8 cellular contexts compared by ENCODE assay signal in the genomic region with DNA sequence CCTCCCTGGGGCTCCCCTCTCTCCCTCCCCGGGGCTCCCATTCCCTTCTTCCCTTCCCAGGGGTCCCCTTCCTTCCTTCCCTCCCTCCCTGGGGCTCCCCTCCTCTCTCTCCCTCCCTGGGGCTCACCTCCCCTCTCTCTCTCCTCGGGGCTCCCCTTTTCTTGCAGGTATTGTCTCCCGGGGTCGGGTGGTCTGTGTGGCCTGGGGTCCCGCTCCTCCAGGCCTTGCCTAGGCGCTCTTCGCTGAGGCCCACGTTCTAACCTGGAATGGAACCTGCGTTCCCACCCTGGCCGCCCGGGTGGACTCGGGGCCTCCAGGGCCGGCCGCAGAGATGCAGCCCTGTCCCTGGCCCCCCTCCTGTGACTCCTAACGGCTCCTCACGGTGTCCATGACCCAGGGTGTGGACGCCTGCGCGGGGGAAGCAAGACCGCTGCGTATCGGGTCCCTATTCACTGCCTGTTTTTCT. TPM values are rescaled to one million over a fixed set of nuclear protein-coding genes. Genes with fewer than 3 reads are reported as not detected.
DNase-seq lines count a peak whose midpoint lies in the region; FAIRE-seq and TF ChIP-seq lines count a peak whose summit lies in the region.

No MANE protein-coding gene starts in this region.

- TF ChIP-seq POLR2A in GM12892 (IDR thresholded peaks at IDR 0.05; ENCODE audit: low read depth, low read length): no peak

- H3K4me3 Mint-ChIP-seq in osteocyte (ENCODE audit: unreplicated experiment): peak overlapping the region; percentile 83

- TF ChIP-seq CTCF in VCaP (conservative IDR thresholded peaks at IDR 0.05): no peak
- no peak for TF ChIP-seq CTCF in foreskin fibroblast (IDR thresholded peaks at IDR 0.05; ENCODE audit: low read depth, low read length)
- TF ChIP-seq CTCF in osteocyte (IDR thresholded peaks at IDR 0.05): no peak

- in situ Hi-C loops in HAP-1 (cut with MboI; ENCODE audit: low sequenced_read_pairs): no loop called here

- no peaks in the 10 kb centered on the region for H3K9me3 Mint-ChIP-seq in osteocyte (ENCODE audit: unreplicated experiment)

- H3K9me3 ChIP-seq in HAP-1: no peaks in the 10 kb centered on the region

- H3K27ac Mint-ChIP-seq in osteocyte (ENCODE audit: unreplicated experiment): peak overlapping the region; percentile 80

- no peaks in the 10 kb centered on the region for H3K27me3 Mint-ChIP-seq in osteocyte (ENCODE audit: unreplicated experiment)

- H3K27ac ChIP-seq in VCaP: peak overlapping the region; percentile 55; the same call in 1 of the 2 replicates

- peak overlapping the region; percentile 64 for H3K4me3 ChIP-seq in HAP-1
- peak overlapping the region; percentile 76 to 94 for H3K4me3 ChIP-seq in foreskin fibroblast (ENCODE audit: low read depth in 1 of 2, low read length in 2 of 2)

- H3K36me3 ChIP-seq in HAP-1 (replicated peaks): peaks cover 26% of the 10 kb centered on the region

- peaks cover 21% of the 10 kb centered on the region for H3K4me1 ChIP-seq in HAP-1

- FAIRE-seq in GM12892 (lab: Jason Lieb, UNC): no peak

- DNase-seq in AG08396 (ENCODE audit: low spot score) (peak; percentile 65), HAP-1 (ENCODE audit: low spot score in 2 of 2) (peak in 1 of 2 experiments; percentile 50), foreskin fibroblast (peak; percentile 32 to 66), osteocyte (ENCODE audit: extremely low spot score, unreplicated experiment) (peak; percentile 83), NCI-H1694 (lab: John Stamatoyannopoulos, UW) (no peak), COLO829 (ENCODE audit: low spot score) (no peak), GM12892 (ENCODE audit: insufficient read length) (no peak)

- peaks cover 4% of the 10 kb centered on the region for H3K36me3 Mint-ChIP-seq in osteocyte (ENCODE audit: unreplicated experiment)

- no peaks in the 10 kb centered on the region for H3K27me3 ChIP-seq in HAP-1 (ENCODE audit: low read depth)

- peaks cover 75% of the 10 kb centered on the region for H3K4me1 Mint-ChIP-seq in osteocyte (ENCODE audit: unreplicated experiment)

RNA-seq across cellular contexts. Expression of a gene that starts 0.9 kb away (rescaled TPM):
- total RNA-seq in osteocyte: 27.5 and 29.0 TPM in 2 replicates
- 8.8 TPM for polyA plus RNA-seq in GM12892 (2012; ENCODE audit: missing spikeins)

RNA-seq across cellular contexts. Expression of a gene that starts 38.2 kb away (rescaled TPM):
- 2.6 and 2.9 TPM in 2 replicates for total RNA-seq in osteocyte
- 0.98 TPM for polyA plus RNA-seq in GM12892 (2012; ENCODE audit: missing spikeins)

Comparison
In these comparisons a context has a peak if more than half of its experiments do, and no peak if none do; other contexts are left out.
1. DNase-seq: peak in AG08396 (single experiment), foreskin fibroblast (2 of 2) and osteocyte (single experiment); none in NCI-H1694 (single experiment), COLO829 (single experiment) and GM12892 (single experiment).